Comparison of ENCODE assay signal across 21 cellular contexts in the genomic region with DNA sequence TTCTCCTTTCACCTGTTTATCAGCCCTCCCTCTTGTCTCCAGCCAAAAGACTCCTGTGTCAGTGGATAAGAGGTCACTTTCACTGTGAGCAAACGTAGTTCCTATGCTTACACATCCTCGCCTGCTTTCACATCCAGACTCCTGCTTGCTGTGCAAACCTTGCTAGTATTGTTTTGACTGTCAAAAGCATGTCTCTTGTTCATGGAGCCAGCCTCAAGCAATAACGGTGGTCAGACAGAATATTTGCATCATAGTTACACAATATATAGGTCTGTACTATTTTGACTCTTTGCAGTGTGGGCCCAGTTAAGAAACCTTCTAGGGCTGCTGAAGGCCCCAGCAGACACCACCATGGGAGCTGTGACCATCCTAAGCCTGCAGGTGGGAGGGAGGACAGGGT.
DNase-seq lines count a peak whose midpoint lies in the region; ATAC-seq, FAIRE-seq and TF ChIP-seq lines count a peak whose summit lies in the region.
"Had no signal": no experiment of that assay in that cellular context is flagged by ENCODE, and none has a peak within 500 bp of the region (broad histone marks: within the 10 kb centered on the region; RNA-seq: fewer than 3 reads in every experiment).

No MANE protein-coding gene starts in this region.

- no peak overlapping the region for H3K4me3 Mint-ChIP-seq in progenitor cell of endocrine pancreas (ENCODE audit: low read depth)
- H3K4me3 Mint-ChIP-seq: central memory CD8-positive, alpha-beta T cell had no signal

- peak overlapping the region; percentile 42 for H3K27ac Mint-ChIP-seq in progenitor cell of endocrine pancreas

- TF ChIP-seq RAD21 in HepG2 (CRISPR knock-in tag; IDR thresholded peaks at IDR 0.05), result no peak

- H3K27ac ChIP-seq in left lung, result no peak overlapping the region
- H3K27ac ChIP-seq in HepG2 (ENCODE audit: extremely low read length, insufficient read depth, low read length), result no peak overlapping the region
- H3K27ac ChIP-seq: BLaER1, gastroesophageal sphincter, GM23248, KMS-11 had no signal

- BruUV-seq in HepG2 (replicated peaks; lab: Mats Ljungman, UMichigan), result no TSS peak

- intact Hi-C loops in left lung (cut with DNase I), result no loop called here
- intact Hi-C loops in HepG2 (cut with micrococcal nuclease; ENCODE audit: unreplicated experiment), result no loop called here

- no peak for TF ChIP-seq CTCF in progenitor cell of endocrine pancreas (IDR thresholded peaks at IDR 0.05; ENCODE audit: unreplicated experiment)
- TF ChIP-seq CTCF in left lung (IDR thresholded peaks at IDR 0.05), result no peak
- TF ChIP-seq CTCF in HepG2 (CRISPR knock-in tag; IDR thresholded peaks at IDR 0.05), result no peak

- CTCF ChIA-PET in HepG2 (lab: Yijun Ruan, JAX; ENCODE audit: low intra/inter-chr PET ratio, low total read pairs), result no interaction called here

- DNase-seq in progenitor cell of endocrine pancreas (ENCODE audit: low spot score, unreplicated experiment), result no peak
- DNase-seq in activated CD4-positive, alpha-beta T cell treated with anti-CD3 and anti-CD28 coated beads for 48 hours, result no peak
- no peak for DNase-seq in DMS53 (lab: John Stamatoyannopoulos, UW)
- no peak for DNase-seq in left lung
- no peak for DNase-seq in HepG2 (ENCODE audit: low spot score)
- DNase-seq: activated CD4-positive, alpha-beta T cell treated with anti-CD3 and anti-CD28 coated beads for 1 hour; activated T-cell treated with anti-CD3 and anti-CD28 coated beads for 4 hours; DMS79 treated with DMSO at 0.1 percent for 48 hours; GM23248; NCI-H146; NCI-H524; stimulated activated naive CD4-positive, alpha-beta T cell treated with Interleukin-2 at 50 U/mL for 16 hours had no signal

- TF ChIP-seq EP300 in HepG2 (IDR thresholded peaks at IDR 0.05; ENCODE audit: low read depth in 2 of 2, low read length in 2 of 2) (no peak), HepG2 (CRISPR knock-in tag; IDR thresholded peaks at IDR 0.05; ENCODE audit: borderline replicate concordance) (no peak)

- in situ Hi-C loops in HepG2 (cut with HindIII; ENCODE audit: extremely low pct_ligation_motif_present, low pct_unique_long_range_greater_than_20kb), result no loop called here

- H3K9me3 Mint-ChIP-seq in progenitor cell of endocrine pancreas (ENCODE audit: low read depth), result no peaks in the 10 kb centered on the region

- H3K9me3 ChIP-seq in left lung (no peaks in the 10 kb centered on the region), HepG2 (ENCODE audit: low read length) (peaks cover 33% of the 10 kb centered on the region; the same call in 1 of the 2 replicates)
- H3K9me3 ChIP-seq: BLaER1, gastroesophageal sphincter had no signal

- no peaks in the 10 kb centered on the region for H3K27me3 ChIP-seq in left lung
- no peaks in the 10 kb centered on the region for H3K27me3 ChIP-seq in HepG2 (ENCODE audit: control insufficient read depth in 1 of 2, insufficient read depth in 2 of 2, low read length in 2 of 2)
- H3K27me3 ChIP-seq: BLaER1, gastroesophageal sphincter had no signal

- H3K36me3 ChIP-seq in left lung (no peaks in the 10 kb centered on the region), HepG2 (replicated peaks in 1 of 2; ENCODE audit: control insufficient read depth in 1 of 2, insufficient read depth in 2 of 2, low read length in 2 of 2) (no peaks in the 10 kb centered on the region)
- H3K36me3 ChIP-seq: BLaER1, gastroesophageal sphincter had no signal

- H3K4me2 ChIP-seq in HepG2 (ENCODE audit: low read depth, low read length), result no peak overlapping the region
- H3K4me2 ChIP-seq: BLaER1, KMS-11 had no signal

- POLR2A ChIA-PET in HepG2 (lab: Yijun Ruan, JAX), result no interaction called here

- ATAC-seq in GM18867 (IDR thresholded peaks at IDR 0.05; ENCODE audit: unreplicated experiment) (peak; percentile 68), GM21723 (IDR thresholded peaks at IDR 0.05; ENCODE audit: unreplicated experiment) (peak; percentile 71), HG03095 (IDR thresholded peaks at IDR 0.05; ENCODE audit: unreplicated experiment) (peak; percentile 83), left lung (no peak), HepG2 (no peak)
- ATAC-seq: gastroesophageal sphincter had no signal

- H3K9ac ChIP-seq in HepG2 (ENCODE audit: insufficient read depth, low read depth, low read length), result no peak overlapping the region
- H3K9ac ChIP-seq: BLaER1, GM23248, KMS-11 had no signal

- H3K79me2 ChIP-seq in HepG2 (ENCODE audit: insufficient read depth, low read length), result no peaks in the 10 kb centered on the region

- no peak overlapping the region for H3K4me3 ChIP-seq in left lung
- H3K4me3 ChIP-seq in HepG2 (replicated peaks in 1 of 3; ENCODE audit: insufficient read depth in 1 of 3, low read depth in 2 of 3, low read length in 3 of 3), result no peak overlapping the region
- H3K4me3 ChIP-seq: BLaER1, gastroesophageal sphincter, GM23248 had no signal

- no peak overlapping the region for H2AFZ ChIP-seq in HepG2 (ENCODE audit: low read length)
- H2AFZ ChIP-seq: GM23248 had no signal

- FAIRE-seq in HepG2 (lab: Jason Lieb, UNC), result no peak
- FAIRE-seq: keratinocyte, RCC 7860 had no signal

- peaks cover 19% of the 10 kb centered on the region for H3K27me3 Mint-ChIP-seq in progenitor cell of endocrine pancreas
- H3K27me3 Mint-ChIP-seq: central memory CD8-positive, alpha-beta T cell had no signal

- no peaks in the 10 kb centered on the region for H3K36me3 Mint-ChIP-seq in progenitor cell of endocrine pancreas (ENCODE audit: insufficient read depth)

- H3K4me1 ChIP-seq in left lung, result no peaks in the 10 kb centered on the region
- no peaks in the 10 kb centered on the region for H3K4me1 ChIP-seq in HepG2 (ENCODE audit: insufficient read depth, low read length)
- H3K4me1 ChIP-seq: BLaER1, gastroesophageal sphincter had no signal

- H4K20me1 ChIP-seq in HepG2 (ENCODE audit: insufficient read depth, low read length), result no peaks in the 10 kb centered on the region
- H4K20me1 ChIP-seq: BLaER1 had no signal

- TF ChIP-seq POLR2A in HepG2 (IDR thresholded peaks at IDR 0.05; ENCODE audit: insufficient read depth in 1 of 2, low read depth in 2 of 2, low read length in 2 of 2), result no peak

- WGBS in HepG2 (ENCODE audit: low lambda C conversion rate), result 0% methylated on average over 3 of the region's 3 CpGs

- peaks cover 40% of the 10 kb centered on the region for H3K4me1 Mint-ChIP-seq in progenitor cell of endocrine pancreas (ENCODE audit: low read depth)
- H3K4me1 Mint-ChIP-seq: central memory CD8-positive, alpha-beta T cell had no signal

TF ChIP-seq in HepG2, 621 proteins besides CTCF, POLR2A, EP300 and RAD21:
- no peak for TF ChIP-seq DNMT1 (CRISPR knock-in tag; IDR thresholded peaks at IDR 0.05)
- TF ChIP-seq RFXAP (CRISPR knock-in tag; IDR thresholded peaks at IDR 0.05; ENCODE audit: borderline replicate concordance), result no peak
- TF ChIP-seq ZNF782 (CRISPR knock-in tag; IDR thresholded peaks at IDR 0.05; ENCODE audit: borderline replicate concordance), result no peak
- no peak for TF ChIP-seq ZNF598 (CRISPR knock-in tag; IDR thresholded peaks at IDR 0.05; ENCODE audit: borderline replicate concordance)
- no peak for TF ChIP-seq GTF3A (CRISPR knock-in tag; conservative IDR thresholded peaks at IDR 0.05)
- TF ChIP-seq STAG1 (CRISPR knock-in tag; IDR thresholded peaks at IDR 0.05), result no peak
- TF ChIP-seq ZNF841 (CRISPR knock-in tag; IDR thresholded peaks at IDR 0.05; ENCODE audit: borderline replicate concordance), result no peak
- no peak for TF ChIP-seq FOXM1 (CRISPR knock-in tag; IDR thresholded peaks at IDR 0.05)
- TF ChIP-seq GRHL1 (CRISPR knock-in tag; conservative IDR thresholded peaks at IDR 0.05), result no peak
- no peak for TF ChIP-seq IRF1 (CRISPR knock-in tag; IDR thresholded peaks at IDR 0.05; ENCODE audit: low read depth)
- TF ChIP-seq KLF16 (CRISPR knock-in tag; IDR thresholded peaks at IDR 0.05), result no peak
- TF ChIP-seq ZNF30 (CRISPR knock-in tag; IDR thresholded peaks at IDR 0.05), result no peak
- no peak for TF ChIP-seq SMAD3 (CRISPR knock-in tag; IDR thresholded peaks at IDR 0.05)
- no peak for TF ChIP-seq ZSCAN21 (CRISPR knock-in tag; IDR thresholded peaks at IDR 0.05; ENCODE audit: borderline replicate concordance)
- no peak for TF ChIP-seq ZNF121 (CRISPR knock-in tag; IDR thresholded peaks at IDR 0.05)

Comparison
In these comparisons a context has a peak if more than half of its experiments do, and no peak if none do; other contexts are left out.
1. ATAC-seq: peak in GM18867 (single experiment), GM21723 (single experiment) and HG03095 (single experiment); none in left lung (single experiment) and HepG2 (single experiment).